Comparison of ENCODE assay signal across 1 cellular context in the genomic region with DNA sequence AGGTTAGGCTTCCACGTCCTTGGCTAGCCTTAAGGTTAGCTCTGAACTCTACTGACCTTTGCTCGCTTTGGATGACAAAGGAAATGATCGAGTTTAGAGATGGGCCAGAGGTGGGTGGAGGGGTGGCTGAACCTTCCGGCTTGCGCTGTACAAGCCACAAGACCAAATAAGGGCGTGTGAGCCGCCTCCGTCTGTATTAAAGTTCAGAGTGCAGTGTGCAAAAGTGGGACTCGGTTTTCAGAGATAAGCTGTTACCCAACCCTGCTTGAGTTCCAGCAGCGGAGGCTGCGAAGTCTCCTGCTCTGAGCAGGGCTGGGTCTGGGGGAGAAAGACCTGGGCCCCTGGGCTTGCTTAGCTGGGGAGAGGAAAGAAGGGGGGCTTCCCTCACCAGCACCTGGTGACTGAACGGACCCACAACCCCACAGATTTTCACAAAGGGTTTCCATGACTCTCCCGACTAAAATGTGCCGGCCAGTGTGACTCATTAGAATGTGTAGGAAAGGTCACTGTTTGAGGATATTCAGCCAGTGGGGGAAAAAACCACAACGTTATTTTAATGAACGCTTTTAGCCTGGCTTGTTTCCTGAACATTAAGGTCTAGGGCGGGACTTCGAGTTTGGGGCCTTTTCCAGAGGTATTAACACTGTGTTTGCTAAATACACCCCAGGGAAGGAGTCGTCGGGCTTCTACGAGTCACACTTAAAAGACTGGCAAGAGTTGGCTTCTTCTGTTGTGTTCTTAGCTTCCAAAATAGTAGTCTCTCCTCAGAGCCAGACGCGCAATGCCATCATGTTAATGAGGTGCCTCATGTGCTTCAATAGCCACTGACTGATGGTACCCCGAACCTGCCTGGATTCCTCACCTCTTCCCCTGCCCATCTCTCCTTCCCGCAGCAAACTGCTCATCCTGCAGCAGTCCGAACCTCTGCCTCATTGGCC.
TF ChIP-seq lines count a peak whose summit lies in the region.

No MANE protein-coding gene starts in this region.

TF ChIP-seq in HepG2, 621 proteins besides CTCF, POLR2A, EP300 and RAD21 (continued from another document and continues in another):
- TF ChIP-seq ZNF556 (CRISPR knock-in tag; IDR thresholded peaks at IDR 0.05; ENCODE audit: borderline replicate concordance) (peak; percentile 74; the same call in 1 of the 2 replicates), PRMT3 (CRISPR knock-in tag; IDR thresholded peaks at IDR 0.05; ENCODE audit: borderline replicate concordance, low read depth) (no peak), NCOA2 (CRISPR knock-in tag; IDR thresholded peaks at IDR 0.05) (peak; percentile 94), ZMYM4 (CRISPR knock-in tag; IDR thresholded peaks at IDR 0.05) (peak; percentile 96), ZBTB20 (CRISPR knock-in tag; IDR thresholded peaks at IDR 0.05; ENCODE audit: borderline replicate concordance, low read depth) (peak; percentile 94), ZNF773 (CRISPR knock-in tag; IDR thresholded peaks at IDR 0.05; ENCODE audit: borderline replicate concordance) (no peak), ATF1 (CRISPR knock-in tag; IDR thresholded peaks at IDR 0.05) (peak; percentile 60; the same call in 1 of the 2 replicates), ZNF276 (CRISPR knock-in tag; IDR thresholded peaks at IDR 0.05; ENCODE audit: low read depth) (peak; percentile 80), HMGA1 (CRISPR knock-in tag; conservative IDR thresholded peaks at IDR 0.05) (no peak), ATF7-NPFF (CRISPR knock-in tag; IDR thresholded peaks at IDR 0.05; ENCODE audit: low read depth) (peak; percentile 48; the same call in 1 of the 2 replicates), ZBTB4 (CRISPR knock-in tag; IDR thresholded peaks at IDR 0.05; ENCODE audit: borderline replicate concordance) (peak; percentile 91; the same call in 1 of the 2 replicates), MBD4 (IDR thresholded peaks at IDR 0.05; ENCODE audit: borderline replicate concordance, low read length) (no peak), ZFX (CRISPR knock-in tag; IDR thresholded peaks at IDR 0.05; ENCODE audit: low read depth) (peak; percentile 72; the same call in 1 of the 2 replicates), ARID2 (CRISPR knock-in tag; IDR thresholded peaks at IDR 0.05; ENCODE audit: borderline replicate concordance) (peak; percentile 90), UBTF (CRISPR knock-in tag; IDR thresholded peaks at IDR 0.05) (peak; percentile 59), SOX6 (IDR thresholded peaks at IDR 0.05) (no peak), SOX6 (CRISPR knock-in tag; IDR thresholded peaks at IDR 0.05) (peak; percentile 99), CBX5 (CRISPR knock-in tag; IDR thresholded peaks at IDR 0.05; ENCODE audit: borderline replicate concordance) (peak; percentile 62; the same call in 1 of the 2 replicates), STAG1 (CRISPR knock-in tag; IDR thresholded peaks at IDR 0.05) (no peak), ZBTB38 (CRISPR knock-in tag; IDR thresholded peaks at IDR 0.05) (peak; percentile 78), ZNF691 (CRISPR knock-in tag; IDR thresholded peaks at IDR 0.05; ENCODE audit: borderline replicate concordance, low read depth) (peak; percentile 57; the same call in 1 of the 2 replicates), ZNF282 (IDR thresholded peaks at IDR 0.05; ENCODE audit: partially characterized antibody) (no peak), HMG20B (CRISPR knock-in tag; conservative IDR thresholded peaks at IDR 0.05) (0 out of 2 replicates have a peak, but pooled peaks have one; percentile 65), XRCC5 (optimal IDR thresholded peaks at IDR 0.05; ENCODE audit: low read length) (no peak), ZNF644 (CRISPR knock-in tag; IDR thresholded peaks at IDR 0.05; ENCODE audit: low read depth) (peak; percentile 77), ZNF335 (CRISPR knock-in tag; IDR thresholded peaks at IDR 0.05) (no peak; the same call in 1 of the 2 replicates), SNAPC2 (CRISPR knock-in tag; IDR thresholded peaks at IDR 0.05) (0 out of 2 replicates have a peak, but pooled peaks have one; percentile 50), ZNF230 (CRISPR knock-in tag; IDR thresholded peaks at IDR 0.05) (peak; percentile 85), NCOA1 (CRISPR knock-in tag; IDR thresholded peaks at IDR 0.05) (no peak; the same call in none of the 2 replicates), FOXK1 (CRISPR knock-in tag; IDR thresholded peaks at IDR 0.05; ENCODE audit: borderline replicate concordance, low read depth) (peak; percentile 24; the same call in 1 of the 2 replicates), ATF6 (CRISPR knock-in tag; conservative IDR thresholded peaks at IDR 0.05) (no peak), CREB3 (CRISPR knock-in tag; IDR thresholded peaks at IDR 0.05) (no peak), ZNF563 (CRISPR knock-in tag; IDR thresholded peaks at IDR 0.05) (0 out of 2 replicates have a peak, but pooled peaks have one; percentile 20), ZFP36L1 (CRISPR knock-in tag; IDR thresholded peaks at IDR 0.05) (peak; percentile 92), KAT2B (IDR thresholded peaks at IDR 0.05; ENCODE audit: borderline replicate concordance, low read depth, low read length) (no peak), BCL6 (CRISPR knock-in tag; IDR thresholded peaks at IDR 0.05) (peak; percentile 87)
- TF ChIP-seq, protein P1, sequence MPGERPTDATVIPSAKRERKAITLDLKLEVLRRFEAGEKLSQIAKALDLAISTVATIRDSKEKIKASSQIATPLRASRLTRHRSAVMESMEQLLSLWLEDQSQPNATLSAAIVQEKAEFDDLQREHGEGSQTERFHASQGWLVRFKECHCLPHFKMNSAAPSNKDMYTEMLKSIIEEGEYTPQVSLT (CRISPR knock-in tag; IDR thresholded peaks at IDR 0.05; ENCODE audit: borderline replicate concordance, low read depth) = peak; percentile 80; the same call in 1 of the 2 replicates
- TF ChIP-seq, protein P2, sequence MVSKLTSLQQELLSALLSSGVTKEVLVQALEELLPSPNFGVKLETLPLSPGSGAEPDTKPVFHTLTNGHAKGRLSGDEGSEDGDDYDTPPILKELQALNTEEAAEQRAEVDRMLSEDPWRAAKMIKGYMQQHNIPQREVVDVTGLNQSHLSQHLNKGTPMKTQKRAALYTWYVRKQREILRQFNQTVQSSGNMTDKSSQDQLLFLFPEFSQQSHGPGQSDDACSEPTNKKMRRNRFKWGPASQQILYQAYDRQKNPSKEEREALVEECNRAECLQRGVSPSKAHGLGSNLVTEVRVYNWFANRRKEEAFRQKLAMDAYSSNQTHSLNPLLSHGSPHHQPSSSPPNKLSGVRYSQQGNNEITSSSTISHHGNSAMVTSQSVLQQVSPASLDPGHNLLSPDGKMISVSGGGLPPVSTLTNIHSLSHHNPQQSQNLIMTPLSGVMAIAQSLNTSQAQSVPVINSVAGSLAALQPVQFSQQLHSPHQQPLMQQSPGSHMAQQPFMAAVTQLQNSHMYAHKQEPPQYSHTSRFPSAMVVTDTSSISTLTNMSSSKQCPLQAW (CRISPR knock-in tag; IDR thresholded peaks at IDR 0.05) = peak; percentile 99
- TF ChIP-seq, protein P3, sequence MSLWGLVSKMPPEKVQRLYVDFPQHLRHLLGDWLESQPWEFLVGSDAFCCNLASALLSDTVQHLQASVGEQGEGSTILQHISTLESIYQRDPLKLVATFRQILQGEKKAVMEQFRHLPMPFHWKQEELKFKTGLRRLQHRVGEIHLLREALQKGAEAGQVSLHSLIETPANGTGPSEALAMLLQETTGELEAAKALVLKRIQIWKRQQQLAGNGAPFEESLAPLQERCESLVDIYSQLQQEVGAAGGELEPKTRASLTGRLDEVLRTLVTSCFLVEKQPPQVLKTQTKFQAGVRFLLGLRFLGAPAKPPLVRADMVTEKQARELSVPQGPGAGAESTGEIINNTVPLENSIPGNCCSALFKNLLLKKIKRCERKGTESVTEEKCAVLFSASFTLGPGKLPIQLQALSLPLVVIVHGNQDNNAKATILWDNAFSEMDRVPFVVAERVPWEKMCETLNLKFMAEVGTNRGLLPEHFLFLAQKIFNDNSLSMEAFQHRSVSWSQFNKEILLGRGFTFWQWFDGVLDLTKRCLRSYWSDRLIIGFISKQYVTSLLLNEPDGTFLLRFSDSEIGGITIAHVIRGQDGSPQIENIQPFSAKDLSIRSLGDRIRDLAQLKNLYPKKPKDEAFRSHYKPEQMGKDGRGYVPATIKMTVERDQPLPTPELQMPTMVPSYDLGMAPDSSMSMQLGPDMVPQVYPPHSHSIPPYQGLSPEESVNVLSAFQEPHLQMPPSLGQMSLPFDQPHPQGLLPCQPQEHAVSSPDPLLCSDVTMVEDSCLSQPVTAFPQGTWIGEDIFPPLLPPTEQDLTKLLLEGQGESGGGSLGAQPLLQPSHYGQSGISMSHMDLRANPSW (CRISPR knock-in tag; IDR thresholded peaks at IDR 0.05; ENCODE audit: borderline replicate concordance) = peak; percentile 92
- TF ChIP-seq, protein P4, sequence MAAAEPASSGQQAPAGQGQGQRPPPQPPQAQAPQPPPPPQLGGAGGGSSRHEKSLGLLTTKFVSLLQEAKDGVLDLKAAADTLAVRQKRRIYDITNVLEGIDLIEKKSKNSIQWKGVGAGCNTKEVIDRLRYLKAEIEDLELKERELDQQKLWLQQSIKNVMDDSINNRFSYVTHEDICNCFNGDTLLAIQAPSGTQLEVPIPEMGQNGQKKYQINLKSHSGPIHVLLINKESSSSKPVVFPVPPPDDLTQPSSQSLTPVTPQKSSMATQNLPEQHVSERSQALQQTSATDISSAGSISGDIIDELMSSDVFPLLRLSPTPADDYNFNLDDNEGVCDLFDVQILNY (CRISPR knock-in tag; conservative IDR thresholded peaks at IDR 0.05) = peak; percentile 41; the same call in 1 of the 2 replicates
